1 cellular context compared by ENCODE assay signal in the genomic region with DNA sequence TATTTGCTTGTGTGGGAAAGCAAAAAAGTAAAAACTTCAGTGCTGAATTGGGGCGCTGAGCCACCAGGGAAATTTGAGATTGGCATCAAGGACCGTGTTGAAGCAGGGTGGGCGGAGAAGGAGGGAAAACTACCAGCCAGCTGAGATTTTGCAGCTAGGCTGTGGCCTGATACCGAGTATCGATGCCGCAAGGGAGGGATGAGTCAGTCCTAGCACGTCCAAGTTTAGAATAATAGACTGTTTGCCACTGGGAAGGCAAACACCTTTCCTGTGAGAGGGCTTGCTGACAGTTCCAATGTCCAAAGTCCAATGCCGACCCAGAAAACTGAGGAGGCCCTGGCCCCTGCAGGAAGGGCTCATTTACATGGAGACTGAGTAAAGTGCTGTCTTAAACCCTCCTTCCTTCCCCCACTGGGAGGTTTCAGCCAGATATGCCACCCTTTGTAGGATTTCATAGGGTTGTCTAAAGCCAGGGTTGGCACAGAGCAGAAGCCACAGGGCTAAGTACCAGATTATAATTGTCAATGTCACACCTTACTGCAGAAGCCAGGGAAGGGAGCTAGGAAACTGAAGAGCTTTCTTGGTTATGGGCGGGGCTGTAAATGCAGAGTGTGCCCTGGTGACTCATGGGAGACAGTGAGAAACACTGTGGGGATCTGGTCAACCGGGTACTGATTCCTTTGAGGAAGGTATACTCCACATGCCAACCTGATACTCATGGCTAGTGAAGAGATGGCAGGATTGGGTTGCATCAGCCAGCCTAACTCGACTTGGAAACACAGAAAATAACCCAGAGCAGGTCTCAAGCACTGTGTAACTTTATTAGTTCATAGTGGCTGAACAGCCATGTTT.
TF ChIP-seq lines count a peak whose summit lies in the region.

No MANE protein-coding gene starts in this region.

TF ChIP-seq in HEK293, 187 proteins besides CTCF, POLR2A, EP300 and RAD21 (continued from another document):
- TF ChIP-seq, protein P1, sequence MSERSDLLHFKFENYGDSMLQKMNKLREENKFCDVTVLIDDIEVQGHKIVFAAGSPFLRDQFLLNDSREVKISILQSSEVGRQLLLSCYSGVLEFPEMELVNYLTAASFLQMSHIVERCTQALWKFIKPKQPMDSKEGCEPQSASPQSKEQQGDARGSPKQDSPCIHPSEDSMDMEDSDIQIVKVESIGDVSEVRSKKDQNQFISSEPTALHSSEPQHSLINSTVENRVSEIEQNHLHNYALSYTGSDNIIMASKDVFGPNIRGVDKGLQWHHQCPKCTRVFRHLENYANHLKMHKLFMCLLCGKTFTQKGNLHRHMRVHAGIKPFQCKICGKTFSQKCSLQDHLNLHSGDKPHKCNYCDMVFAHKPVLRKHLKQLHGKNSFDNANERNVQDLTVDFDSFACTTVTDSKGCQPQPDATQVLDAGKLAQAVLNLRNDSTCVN (tag by site-specific recombination; optimal IDR thresholded peaks at IDR 0.05), result no peak
- no peak for TF ChIP-seq ZNF664 (tag by site-specific recombination; IDR thresholded peaks at IDR 0.05)
- no peak for TF ChIP-seq SALL2 (tag by site-specific recombination; IDR thresholded peaks at IDR 0.05; ENCODE audit: borderline replicate concordance)
